ENCODE assay signal across 8 cellular contexts in genomic region chr1:216531308-216532239, GRCh38.
DNase-seq lines count a peak whose midpoint lies in the region; ATAC-seq, FAIRE-seq and TF ChIP-seq lines count a peak whose summit lies in the region.

No MANE protein-coding gene starts in this region.

- TF ChIP-seq CTCF in Panc1 (IDR thresholded peaks at IDR 0.05) (no peak), foreskin keratinocyte (conservative IDR thresholded peaks at IDR 0.05) (no peak)

- no peaks in the 10 kb centered on the region for H3K27me3 Mint-ChIP-seq in activated CD4-positive, alpha-beta memory T cell treated with anti-CD3 and anti-CD28 coated beads, Interleukin-2, amount 10 ng/mL, durations not matched to agents 7 days and 5 days
- no peaks in the 10 kb centered on the region for H3K27me3 Mint-ChIP-seq in activated CD4-positive, alpha-beta memory T cell treated with anti-CD3 and anti-CD28 coated beads for 36 hours

- FAIRE-seq in RCC 7860 (lab: Jason Lieb, UNC) = no peak

- H3K4me1 Mint-ChIP-seq in activated CD4-positive, alpha-beta memory T cell treated with anti-CD3 and anti-CD28 coated beads, Interleukin-2, amount 10 ng/mL, durations not matched to agents 7 days and 5 days = no peaks in the 10 kb centered on the region
- H3K4me1 Mint-ChIP-seq in activated CD4-positive, alpha-beta memory T cell treated with anti-CD3 and anti-CD28 coated beads for 36 hours (ENCODE audit: low read depth) = no peaks in the 10 kb centered on the region

- H3K27me3 ChIP-seq in Panc1 (ENCODE audit: control insufficient read depth, insufficient read depth, low read length) (no peaks in the 10 kb centered on the region), foreskin keratinocyte (no peaks in the 10 kb centered on the region)

- H3K4me1 ChIP-seq in Panc1 (ENCODE audit: control insufficient read depth, insufficient read depth, low read length) (no peaks in the 10 kb centered on the region; the same call in 1 of the 2 replicates), foreskin keratinocyte (no peaks in the 10 kb centered on the region)

- H3K9me3 ChIP-seq in Panc1 (ENCODE audit: control insufficient read depth, insufficient read depth, low read depth, low read length) = no peaks in the 10 kb centered on the region

- H3K4me3 Mint-ChIP-seq in activated CD4-positive, alpha-beta memory T cell treated with anti-CD3 and anti-CD28 coated beads, Interleukin-2, amount 10 ng/mL, durations not matched to agents 7 days and 5 days = peak overlapping the region; percentile 11
- H3K4me3 Mint-ChIP-seq in activated CD4-positive, alpha-beta memory T cell treated with anti-CD3 and anti-CD28 coated beads for 36 hours = no peak overlapping the region

- no peak for DNase-seq in activated CD4-positive, alpha-beta memory T cell treated with anti-CD3 and anti-CD28 coated beads, Interleukin-2, amount 10 ng/mL, durations not matched to agents 7 days and 5 days
- no peak for DNase-seq in activated CD4-positive, alpha-beta memory T cell treated with anti-CD3 and anti-CD28 coated beads for 36 hours
- DNase-seq in Panc1 (ENCODE audit: low read depth, low spot score) (no peak), foreskin keratinocyte (no peak), skeletal muscle cell (ENCODE audit: low read depth) (no peak), RCC 7860 (ENCODE audit: low spot score) (no peak)
- no peak for DNase-seq in stimulated activated naive CD4-positive, alpha-beta T cell treated with Interleukin-2 at 50 U/mL for 16 hours (lab: John Stamatoyannopoulos, UW)

- peak overlapping the region; percentile 46 to 49 for H3K4me3 ChIP-seq in Panc1 (ENCODE audit: low read depth in 2 of 2, low read length in 2 of 2)
- peak overlapping the region; percentile 27 for H3K4me3 ChIP-seq in skeletal muscle cell (ENCODE audit: low read depth, low read length)

- no TSS peak for BruUV-seq in Panc1 (replicated peaks; lab: Mats Ljungman, UMichigan)

- H3K36me3 Mint-ChIP-seq in activated CD4-positive, alpha-beta memory T cell treated with anti-CD3 and anti-CD28 coated beads, Interleukin-2, amount 10 ng/mL, durations not matched to agents 7 days and 5 days (ENCODE audit: low read depth) = no peaks in the 10 kb centered on the region
- H3K36me3 Mint-ChIP-seq in activated CD4-positive, alpha-beta memory T cell treated with anti-CD3 and anti-CD28 coated beads for 36 hours = no peaks in the 10 kb centered on the region

- H3K27ac Mint-ChIP-seq in activated CD4-positive, alpha-beta memory T cell treated with anti-CD3 and anti-CD28 coated beads, Interleukin-2, amount 10 ng/mL, durations not matched to agents 7 days and 5 days = no peak overlapping the region
- H3K27ac Mint-ChIP-seq in activated CD4-positive, alpha-beta memory T cell treated with anti-CD3 and anti-CD28 coated beads for 36 hours = no peak overlapping the region

- intact Hi-C loops in activated CD4-positive, alpha-beta memory T cell treated with anti-CD3 and anti-CD28 coated beads for 36 hours (cut with micrococcal nuclease) = no loop called here
- intact Hi-C loops in Panc1 (cut with micrococcal nuclease; ENCODE audit: unreplicated experiment) = no loop called here

- H3K9me3 Mint-ChIP-seq in activated CD4-positive, alpha-beta memory T cell treated with anti-CD3 and anti-CD28 coated beads, Interleukin-2, amount 10 ng/mL, durations not matched to agents 7 days and 5 days = peaks cover 7% of the 10 kb centered on the region
- peaks cover 5% of the 10 kb centered on the region for H3K9me3 Mint-ChIP-seq in activated CD4-positive, alpha-beta memory T cell treated with anti-CD3 and anti-CD28 coated beads for 36 hours

- no peaks in the 10 kb centered on the region for H3K36me3 ChIP-seq in Panc1 (ENCODE audit: control insufficient read depth, insufficient read depth, low read length)

- peak; percentile 60 for ATAC-seq in HG03095 (IDR thresholded peaks at IDR 0.05; ENCODE audit: unreplicated experiment)
- ATAC-seq in Panc1 = peak; percentile 65; the same call in 1 of the 2 replicates
- peak; percentile 79 for ATAC-seq in foreskin keratinocyte

- CTCF ChIA-PET in activated CD4-positive, alpha-beta memory T cell treated with anti-CD3 and anti-CD28 coated beads, Interleukin-2, amount 10 ng/mL, durations not matched to agents 7 days and 5 days (lab: Charles Lee) = no interaction called here
- CTCF ChIA-PET in activated CD4-positive, alpha-beta memory T cell treated with anti-CD3 and anti-CD28 coated beads for 36 hours (lab: Charles Lee) = no interaction called here
- CTCF ChIA-PET in Panc1 (lab: Charles Lee) = no interaction called here

- H3K27ac ChIP-seq in Panc1 (ENCODE audit: low read length) = 0 out of 2 replicates have a peak overlapping the region, but pooled peaks have one; percentile 39
- no peak overlapping the region for H3K27ac ChIP-seq in foreskin keratinocyte

- POLR2A ChIA-PET in activated CD4-positive, alpha-beta memory T cell treated with anti-CD3 and anti-CD28 coated beads, Interleukin-2, amount 10 ng/mL, durations not matched to agents 7 days and 5 days (lab: Charles Lee) = no interaction called here
- POLR2A ChIA-PET in activated CD4-positive, alpha-beta memory T cell treated with anti-CD3 and anti-CD28 coated beads for 36 hours (lab: Charles Lee) = no interaction called here
- POLR2A ChIA-PET in Panc1 (lab: Charles Lee) = no interaction called here

- in situ Hi-C loops in Panc1 (cut with HindIII; ENCODE audit: low pct_unique_long_range_greater_than_20kb, low sequenced_read_pairs) = no loop called here
